ENCODE assay signal across 8 cellular contexts in the genomic region with DNA sequence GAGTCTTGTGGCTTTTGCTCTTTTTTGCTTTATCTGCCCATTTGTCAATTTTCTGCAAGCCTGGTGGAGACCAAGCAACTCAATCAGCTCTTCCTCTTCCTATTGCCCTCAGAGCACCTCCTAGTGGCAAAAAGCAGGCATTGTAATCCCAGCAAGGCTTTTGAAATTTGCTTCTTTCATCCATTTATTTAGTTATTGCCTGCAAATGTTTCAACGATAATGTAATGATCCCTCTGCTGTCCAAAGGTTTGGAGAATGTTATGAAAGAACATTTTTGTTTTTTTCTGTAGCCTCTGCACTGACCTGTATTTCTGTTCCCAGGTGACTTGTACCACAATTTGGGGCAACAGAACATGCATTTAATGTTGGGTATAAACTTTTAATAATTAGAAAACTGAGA.
DNase-seq lines count a peak whose midpoint lies in the region; ATAC-seq, FAIRE-seq and TF ChIP-seq lines count a peak whose summit lies in the region.

No MANE protein-coding gene starts in this region.

- no peaks in the 10 kb centered on the region for H3K9me3 Mint-ChIP-seq in astrocyte (ENCODE audit: unreplicated experiment)

- no peaks in the 10 kb centered on the region for H3K79me2 ChIP-seq in astrocyte (ENCODE audit: insufficient read depth, low read length)

- no peaks in the 10 kb centered on the region for H3K27me3 Mint-ChIP-seq in astrocyte (ENCODE audit: low read depth, unreplicated experiment)

- H3K27ac ChIP-seq in astrocyte (ENCODE audit: low read depth, low read length) = no peak overlapping the region

- peak; percentile 31 for DNase-seq in D341Med (ENCODE audit: low spot score)
- DNase-seq in M059J (ENCODE audit: low read depth) = peak; percentile 36
- peak; percentile 12 for DNase-seq in astrocyte (ENCODE audit: low read depth)
- DNase-seq in myocyte (ENCODE audit: low read depth) = peak; percentile 37
- DNase-seq in islet precursor cell = no peak
- DNase-seq in NCI-H2196 treated with DMSO at 0.1 percent for 48 hours (lab: John Stamatoyannopoulos, UW; ENCODE audit: unreplicated experiment) = no peak

- H3K9me3 ChIP-seq in astrocyte (ENCODE audit: insufficient read depth, low read depth, low read length) = no peaks in the 10 kb centered on the region

- H3K4me3 Mint-ChIP-seq in astrocyte (ENCODE audit: unreplicated experiment) = no peak overlapping the region

- no peak for FAIRE-seq in astrocyte (lab: Jason Lieb, UNC)

- no peak overlapping the region for H3K4me3 ChIP-seq in astrocyte (ENCODE audit: insufficient read depth, low read depth, low read length)

- H2AFZ ChIP-seq in astrocyte (ENCODE audit: low read depth, low read length) = no peak overlapping the region

- peak; percentile 80 for ATAC-seq in GM18867 (IDR thresholded peaks at IDR 0.05; ENCODE audit: unreplicated experiment)
- no peak for ATAC-seq in HG02623 (IDR thresholded peaks at IDR 0.05; ENCODE audit: unreplicated experiment)

- no peak overlapping the region for H3K9ac ChIP-seq in astrocyte (ENCODE audit: low read length)

- H3K36me3 Mint-ChIP-seq in astrocyte (ENCODE audit: low read depth, unreplicated experiment) = no peaks in the 10 kb centered on the region

- no peak overlapping the region for H3K27ac Mint-ChIP-seq in astrocyte (ENCODE audit: unreplicated experiment)

- no peaks in the 10 kb centered on the region for H3K4me1 Mint-ChIP-seq in astrocyte (ENCODE audit: low read depth, unreplicated experiment)

- H3K27me3 ChIP-seq in astrocyte (ENCODE audit: insufficient read depth, low read length) = peaks cover 3% of the 10 kb centered on the region

- no peaks in the 10 kb centered on the region for H4K20me1 ChIP-seq in astrocyte (ENCODE audit: insufficient read depth, low read length)

- TF ChIP-seq CTCF in astrocyte (IDR thresholded peaks at IDR 0.05; ENCODE audit: insufficient read depth, low read depth, low read length) = peak; percentile 79

- H3K36me3 ChIP-seq in astrocyte (ENCODE audit: insufficient read depth, low read length) = no peaks in the 10 kb centered on the region

- no peak overlapping the region for H3K4me2 ChIP-seq in astrocyte (ENCODE audit: low read length)

- no peaks in the 10 kb centered on the region for H3K4me1 ChIP-seq in astrocyte (ENCODE audit: insufficient read depth, low read length)

Comparison
In these comparisons a context has a peak if more than half of its experiments do, and no peak if none do; other contexts are left out.
1. DNase-seq: peak in D341Med (single experiment), M059J (single experiment), astrocyte (single experiment) and myocyte (single experiment); none in islet precursor cell (single experiment) and NCI-H2196 treated with DMSO at 0.1 percent for 48 hours (single experiment).